ENCODE assay signal across 27 cellular contexts in genomic region chr9:21958833-21959232, GRCh38. TPM values are rescaled to one million over a fixed set of nuclear protein-coding genes. Genes with fewer than 3 reads are reported as not detected.
DNase-seq lines count a peak whose midpoint lies in the region; ATAC-seq, FAIRE-seq and TF ChIP-seq lines count a peak whose summit lies in the region.
"Had no signal": no experiment of that assay in that cellular context is flagged by ENCODE, and none has a peak within 500 bp of the region (broad histone marks: within the 10 kb centered on the region; RNA-seq: fewer than 3 reads in every experiment).

No MANE protein-coding gene starts in this region.

- H3K4me3 Mint-ChIP-seq in activated naive CD8-positive, alpha-beta T cell treated with anti-CD3 and anti-CD28 coated beads, Interleukin-2, amount 50 U/mL, for 24 hours = no peak overlapping the region
- no peak overlapping the region for H3K4me3 Mint-ChIP-seq in activated naive CD8-positive, alpha-beta T cell treated with anti-CD3 and anti-CD28 coated beads for 36 hours
- H3K4me3 Mint-ChIP-seq: CD14-positive monocyte; CD4-positive, alpha-beta T cell; CD8-positive, alpha-beta memory T cell had no signal

- H3K36me3 ChIP-seq in kidney (ENCODE audit: control insufficient read depth in 1 of 2, insufficient read depth in 2 of 2, low read length in 2 of 2) (no peaks in the 10 kb centered on the region), upper lobe of right lung (no peaks in the 10 kb centered on the region)
- H3K36me3 ChIP-seq: BE2C; BLaER1 treated with 17β-estradiol and CSF1 and Interleukin-3, amounts not matched to agents 10 nM and 100 nM had no signal

- no peak overlapping the region for H3K4me3 ChIP-seq in kidney (ENCODE audit: low read length in 2 of 2)
- no peak overlapping the region for H3K4me3 ChIP-seq in upper lobe of right lung
- H3K4me3 ChIP-seq: BLaER1 treated with 17β-estradiol and CSF1 and Interleukin-3, amounts not matched to agents 10 nM and 100 nM; GM12878; GM23248 had no signal

- peaks cover 26% of the 10 kb centered on the region for H3K27me3 ChIP-seq in upper lobe of right lung

- no peak for TF ChIP-seq CTCF in kidney (IDR thresholded peaks at IDR 0.05; ENCODE audit: borderline replicate concordance, extremely low read depth, insufficient read depth)
- no peak for TF ChIP-seq CTCF in upper lobe of right lung (IDR thresholded peaks at IDR 0.05)

- H3K4me1 ChIP-seq in kidney (ENCODE audit: control insufficient read depth in 1 of 2, insufficient read depth in 1 of 2, low read depth in 1 of 2, low read length in 2 of 2) (no peaks in the 10 kb centered on the region), upper lobe of right lung (no peaks in the 10 kb centered on the region)
- H3K4me1 ChIP-seq: BE2C; BLaER1 treated with 17β-estradiol and CSF1 and Interleukin-3, amounts not matched to agents 10 nM and 100 nM had no signal

- peak; percentile 54 for ATAC-seq in activated naive CD8-positive, alpha-beta T cell treated with anti-CD3 and anti-CD28 coated beads, Interleukin-2, amount 50 U/mL, for 24 hours
- ATAC-seq in upper lobe of right lung = no peak
- no peak for ATAC-seq in Right ventricle myocardium inferior
- ATAC-seq: GM12878 had no signal

- intact Hi-C loops in kidney (cut with DNase I) = no loop called here
- intact Hi-C loops in upper lobe of right lung (cut with DNase I) = no loop called here
- intact Hi-C loops in Right ventricle myocardium inferior (cut with DNase I) = no loop called here

- no peak overlapping the region for H3K9ac ChIP-seq in kidney (ENCODE audit: low read length in 2 of 2)
- H3K9ac ChIP-seq: BLaER1 treated with 17β-estradiol and CSF1 and Interleukin-3, amounts not matched to agents 10 nM and 100 nM; GM23248 had no signal

- no peaks in the 10 kb centered on the region for H3K4me1 Mint-ChIP-seq in activated naive CD8-positive, alpha-beta T cell treated with anti-CD3 and anti-CD28 coated beads, Interleukin-2, amount 50 U/mL, for 24 hours
- H3K4me1 Mint-ChIP-seq in activated naive CD8-positive, alpha-beta T cell treated with anti-CD3 and anti-CD28 coated beads for 36 hours = no peaks in the 10 kb centered on the region
- H3K4me1 Mint-ChIP-seq: CD14-positive monocyte; CD8-positive, alpha-beta memory T cell had no signal

- H3K27ac Mint-ChIP-seq in activated naive CD8-positive, alpha-beta T cell treated with anti-CD3 and anti-CD28 coated beads, Interleukin-2, amount 50 U/mL, for 24 hours = no peak overlapping the region
- no peak overlapping the region for H3K27ac Mint-ChIP-seq in activated naive CD8-positive, alpha-beta T cell treated with anti-CD3 and anti-CD28 coated beads for 36 hours
- H3K27ac Mint-ChIP-seq: CD14-positive monocyte; CD4-positive, alpha-beta T cell; CD8-positive, alpha-beta memory T cell had no signal

- H3K9me3 ChIP-seq in kidney (ENCODE audit: control insufficient read depth in 1 of 2, low read length in 2 of 2) (peaks cover 0 to 5% of the 10 kb centered on the region in 2 donors), upper lobe of right lung (no peaks in the 10 kb centered on the region)

- H3K36me3 Mint-ChIP-seq in activated naive CD8-positive, alpha-beta T cell treated with anti-CD3 and anti-CD28 coated beads, Interleukin-2, amount 50 U/mL, for 24 hours (ENCODE audit: low read depth) = no peaks in the 10 kb centered on the region
- H3K36me3 Mint-ChIP-seq in activated naive CD8-positive, alpha-beta T cell treated with anti-CD3 and anti-CD28 coated beads for 36 hours = no peaks in the 10 kb centered on the region

- DNase-seq in NCI-H526 (lab: John Stamatoyannopoulos, UW) (peak; percentile 7 to 46), NCI-H526 treated with DMSO at 0.1 percent for 48 hours (lab: John Stamatoyannopoulos, UW) (no peak), kidney (peak; percentile 49), upper lobe of right lung (peak; percentile 21), HPDE6-E6E7 (ENCODE audit: extremely low spot score) (no peak), Right ventricle myocardium inferior (ENCODE audit: missing footprints) (no peak)
- DNase-seq in activated naive CD8-positive, alpha-beta T cell treated with anti-CD3 and anti-CD28 coated beads, Interleukin-2, amount 50 U/mL, for 24 hours = no peak
- no peak for DNase-seq in activated naive CD8-positive, alpha-beta T cell treated with anti-CD3 and anti-CD28 coated beads for 36 hours
- DNase-seq: AML-193; BE2C; CD4-positive, alpha-beta T cell; CD8-positive, alpha-beta memory T cell; DMS 273 treated with DMSO at 0.1 percent for 48 hours; DMS79; EL; GDM1; GM23248; H7; HCEC 1CT had no signal

- no peaks in the 10 kb centered on the region for H3K9me3 Mint-ChIP-seq in activated naive CD8-positive, alpha-beta T cell treated with anti-CD3 and anti-CD28 coated beads, Interleukin-2, amount 50 U/mL, for 24 hours
- H3K9me3 Mint-ChIP-seq in activated naive CD8-positive, alpha-beta T cell treated with anti-CD3 and anti-CD28 coated beads for 36 hours = peaks cover 6% of the 10 kb centered on the region

- FAIRE-seq in kidney (lab: Jason Lieb, UNC) = no peak
- FAIRE-seq: A204.1, D721Med, GM12878, GM19239, H1 had no signal

- peaks cover 35% of the 10 kb centered on the region for H3K27me3 Mint-ChIP-seq in activated naive CD8-positive, alpha-beta T cell treated with anti-CD3 and anti-CD28 coated beads, Interleukin-2, amount 50 U/mL, for 24 hours
- peaks cover 39% of the 10 kb centered on the region for H3K27me3 Mint-ChIP-seq in activated naive CD8-positive, alpha-beta T cell treated with anti-CD3 and anti-CD28 coated beads for 36 hours

- no peak overlapping the region for H3K27ac ChIP-seq in kidney (ENCODE audit: low read depth in 2 of 2, low read length in 2 of 2)
- H3K27ac ChIP-seq in upper lobe of right lung = no peak overlapping the region
- H3K27ac ChIP-seq: 22Rv1; BLaER1 treated with 17β-estradiol and CSF1 and Interleukin-3, amounts not matched to agents 10 nM and 100 nM; GM23248 had no signal

RNA-seq across cellular contexts. Expression of gene CDKN2A, which starts 35.4 kb away (rescaled TPM):
- total RNA-seq in activated naive CD8-positive, alpha-beta T cell treated with anti-CD3 and anti-CD28 coated beads for 36 hours = 1 to 10 TPM in 1 of 2 experiments, under 1 TPM in 1; 0.97 to 1.5 TPM
- 4.1 TPM for total RNA-seq in kidney
- not detected for polyA plus RNA-seq in kidney (ENCODE audit: insufficient read depth, low read depth, low replicate concordance)
- 5.1 TPM for total RNA-seq in upper lobe of right lung
- 0.49 TPM for total RNA-seq in Right ventricle myocardium inferior
- total RNA-seq: H7 had no signal

RNA-seq across cellular contexts. Expression of gene CDKN2B-AS1, which starts 35.8 kb away (rescaled TPM):
- under 1 TPM in 1 of 2 experiments, not detected in 1; 0.10 TPM for total RNA-seq in activated naive CD8-positive, alpha-beta T cell treated with anti-CD3 and anti-CD28 coated beads for 36 hours
- 0.82 TPM for total RNA-seq in kidney
- polyA plus RNA-seq in kidney (ENCODE audit: insufficient read depth, low read depth, low replicate concordance) = not detected
- total RNA-seq in upper lobe of right lung = 2.3 TPM
- not detected for total RNA-seq in Right ventricle myocardium inferior
- total RNA-seq: H1, H7 had no signal
- polyA plus RNA-seq: CD8-positive, alpha-beta memory T cell; H1 had no signal

RNA-seq across cellular contexts. Expression of gene CDKN2B, which starts 50.3 kb away (rescaled TPM):
- not detected for total RNA-seq in activated naive CD8-positive, alpha-beta T cell treated with anti-CD3 and anti-CD28 coated beads for 36 hours
- total RNA-seq in kidney (1.8 TPM), upper lobe of right lung (31.3 TPM), Right ventricle myocardium inferior (3.0 TPM)
- polyA plus RNA-seq in kidney (ENCODE audit: insufficient read depth, low read depth, low replicate concordance) = 0.30 TPM
- total RNA-seq: CD4-positive, alpha-beta T cell had no signal

Comparison
In these comparisons a context has a peak if more than half of its experiments do, and no peak if none do; other contexts are left out.
1. DNase-seq: peak in NCI-H526 (2 of 2), kidney (single experiment) and upper lobe of right lung (single experiment); none in NCI-H526 treated with DMSO at 0.1 percent for 48 hours (single experiment), activated naive CD8-positive, alpha-beta T cell treated with anti-CD3 and anti-CD28 coated beads, Interleukin-2, amount 50 U/mL, for 24 hours (single experiment), activated naive CD8-positive, alpha-beta T cell treated with anti-CD3 and anti-CD28 coated beads for 36 hours (single experiment), HPDE6-E6E7 (single experiment) and Right ventricle myocardium inferior (single experiment).